ENCODE assay signal across 32 cellular contexts in genomic region chr12:132384916-132385315, GRCh38. TPM values are rescaled to one million over a fixed set of nuclear protein-coding genes. Genes with fewer than 3 reads are reported as not detected.
"Had no signal": no experiment of that assay in that cellular context is flagged by ENCODE, and none has a peak within 500 bp of the region (broad histone marks: within the 10 kb centered on the region; RNA-seq: fewer than 3 reads in every experiment).

No MANE protein-coding gene starts in this region.

- H3K4me1 ChIP-seq: adrenal gland, body of pancreas, colonic mucosa, esophagus squamous epithelium, right lobe of liver, upper lobe of left lung had no signal

- ATAC-seq: body of pancreas; naive thymus-derived CD4-positive, alpha-beta T cell; right lobe of liver; stimulated activated memory B cell treated with anti-CD40 and anti-IgM and Interleukin-4, amounts not matched to agents 10 μg/mL and 1 μg/mL and 100 μg/mL, for 72 hours; stimulated activated naive CD8-positive, alpha-beta T cell treated with anti-CD3 and anti-CD28 coated beads, Interleukin-15, amount 100 ng/mL, for 72 hours had no signal

- H3K9me3 Mint-ChIP-seq: activated CD4-positive, alpha-beta memory T cell treated with anti-CD3 and anti-CD28 coated beads for 36 hours; activated CD4-positive, alpha-beta T cell treated with anti-CD3 and anti-CD28 coated beads, Interleukin-2, amount 10 ng/mL, durations not matched to agents 24 days and 14 days; activated naive CD4-positive, alpha-beta T cell treated with anti-CD3 and anti-CD28 coated beads for 36 hours; activated naive CD8-positive, alpha-beta T cell treated with anti-CD3 and anti-CD28 coated beads for 36 hours; activated T-helper 1 cell treated with anti-CD3 and anti-CD28 coated beads, Interleukin-12 subunit alpha, Interleukin-12 subunit beta, Interleukin-2, Interleukin-4 antibody, amounts not matched to agents 30 ng/mL and 10 ng/mL and 1 ng/mL, durations not matched to agents 14 hours and 24 hours and 36 hours; mesothelial cell of epicardium; naive thymus-derived CD4-positive, alpha-beta T cell; neural crest cell; stimulated activated memory B cell treated with anti-CD40 and anti-IgM and Interleukin-4, amounts not matched to agents 10 μg/mL and 1 μg/mL and 100 μg/mL, for 72 hours; stimulated activated naive CD8-positive, alpha-beta T cell treated with anti-CD3 and anti-CD28 coated beads, Interleukin-15, amount 100 ng/mL, for 72 hours; T-helper 1 cell treated with Interleukin-12 subunit alpha and Interleukin-12 subunit beta and Interleukin-4 antibody, amounts not matched to agents 30 μg/mL and 1 μg/mL, for 36 hours had no signal

- H3K4me3 ChIP-seq: adrenal gland, body of pancreas, colonic mucosa, esophagus squamous epithelium, right lobe of liver, upper lobe of left lung had no signal

- DNase-seq: activated CD4-positive, alpha-beta memory T cell treated with anti-CD3 and anti-CD28 coated beads for 36 hours; activated CD4-positive, alpha-beta T cell treated with anti-CD3 and anti-CD28 coated beads, Interleukin-2, amount 10 ng/mL, durations not matched to agents 24 days and 14 days; activated CD4-positive, CD25-positive, alpha-beta regulatory T cell treated with anti-CD3 and anti-CD28 coated beads, Interleukin-2, amount 50 U/mL, for 72 hours; activated CD8-positive, alpha-beta memory T cell treated with anti-CD3 and anti-CD28 coated beads, Interleukin-2, amount 50 U/mL, for 4 hours; activated effector memory CD4-positive, alpha-beta T cell treated with anti-CD3 and anti-CD28 coated beads, Interleukin-2, amount 50 U/mL, for 16 hours; activated naive CD4-positive, alpha-beta T cell treated with anti-CD3 and anti-CD28 coated beads for 36 hours; activated naive CD8-positive, alpha-beta T cell treated with anti-CD3 and anti-CD28 coated beads for 36 hours; activated T-cell treated with anti-CD3 and anti-CD28 coated beads, Interleukin-2, amount 50 U/mL, for 1 hour; aorta; body of pancreas; colonic mucosa; effector CD8-positive, alpha-beta T cell; esophagus squamous epithelium; naive thymus-derived CD4-positive, alpha-beta T cell; occipital lobe; right lobe of liver; small intestine; stimulated activated CD4-positive, alpha-beta T cell treated with anti-CD3 and anti-CD28 coated beads, Interleukin-1b, Interleukin-23, amount 100 ng/mL, for 48 hours; stimulated activated CD4-positive, alpha-beta T cell treated with anti-CD3 and anti-CD28 coated beads, Interleukin-4, amount 100 ng/mL, for 4 hours; stimulated activated CD8-positive, alpha-beta memory T cell treated with anti-CD3 and anti-CD28 coated beads, Interleukin-4, amount 100 ng/mL, for 48 hours; stimulated activated naive CD8-positive, alpha-beta T cell treated with anti-CD3 and anti-CD28 coated beads, Interleukin-15, amount 100 ng/mL, for 72 hours; substantia nigra; T-helper 9 cell; upper lobe of left lung had no signal

- H3K27ac ChIP-seq: adrenal gland, body of pancreas, colonic mucosa, epithelial cell of prostate, esophagus squamous epithelium, right lobe of liver, upper lobe of left lung had no signal

- H3K4me1 Mint-ChIP-seq: activated CD4-positive, alpha-beta T cell treated with anti-CD3 and anti-CD28 coated beads, Interleukin-2, amount 10 ng/mL, durations not matched to agents 24 days and 14 days; activated naive CD8-positive, alpha-beta T cell treated with anti-CD3 and anti-CD28 coated beads for 36 hours; neural crest cell; stimulated activated memory B cell treated with anti-CD40 and anti-IgM and Interleukin-4, amounts not matched to agents 10 μg/mL and 1 μg/mL and 100 μg/mL, for 72 hours; stimulated activated naive CD8-positive, alpha-beta T cell treated with anti-CD3 and anti-CD28 coated beads, Interleukin-15, amount 100 ng/mL, for 72 hours had no signal

- H3K9me3 ChIP-seq: adrenal gland, body of pancreas, colonic mucosa, esophagus squamous epithelium, right lobe of liver, upper lobe of left lung had no signal

- H3K27me3 ChIP-seq: colonic mucosa, right lobe of liver had no signal

- H3K36me3 Mint-ChIP-seq: activated CD4-positive, alpha-beta memory T cell treated with anti-CD3 and anti-CD28 coated beads for 36 hours; activated naive CD8-positive, alpha-beta T cell treated with anti-CD3 and anti-CD28 coated beads for 36 hours; mesothelial cell of epicardium; naive thymus-derived CD4-positive, alpha-beta T cell; stimulated activated memory B cell treated with anti-CD40 and anti-IgM and Interleukin-4, amounts not matched to agents 10 μg/mL and 1 μg/mL and 100 μg/mL, for 72 hours had no signal

- H3K36me3 ChIP-seq: adrenal gland, colonic mucosa, esophagus squamous epithelium, right lobe of liver, upper lobe of left lung had no signal

- H3K27ac Mint-ChIP-seq: activated CD4-positive, alpha-beta memory T cell treated with anti-CD3 and anti-CD28 coated beads for 36 hours; activated CD4-positive, alpha-beta T cell treated with anti-CD3 and anti-CD28 coated beads, Interleukin-2, amount 10 ng/mL, durations not matched to agents 24 days and 14 days; activated naive CD4-positive, alpha-beta T cell treated with anti-CD3 and anti-CD28 coated beads for 36 hours; activated naive CD8-positive, alpha-beta T cell treated with anti-CD3 and anti-CD28 coated beads for 36 hours; activated T-helper 1 cell treated with anti-CD3 and anti-CD28 coated beads, Interleukin-12 subunit alpha, Interleukin-12 subunit beta, Interleukin-2, Interleukin-4 antibody, amounts not matched to agents 30 ng/mL and 10 ng/mL and 1 ng/mL, durations not matched to agents 14 hours and 24 hours and 36 hours; mesothelial cell of epicardium; naive thymus-derived CD4-positive, alpha-beta T cell; stimulated activated memory B cell treated with anti-CD40 and anti-IgM and Interleukin-4, amounts not matched to agents 10 μg/mL and 1 μg/mL and 100 μg/mL, for 72 hours; stimulated activated naive CD8-positive, alpha-beta T cell treated with anti-CD3 and anti-CD28 coated beads, Interleukin-15, amount 100 ng/mL, for 72 hours; T-helper 1 cell treated with Interleukin-12 subunit alpha and Interleukin-12 subunit beta and Interleukin-4 antibody, amounts not matched to agents 30 μg/mL and 1 μg/mL, for 36 hours had no signal

- H3K4me3 Mint-ChIP-seq: activated CD4-positive, alpha-beta memory T cell treated with anti-CD3 and anti-CD28 coated beads for 36 hours; activated CD4-positive, alpha-beta T cell treated with anti-CD3 and anti-CD28 coated beads, Interleukin-2, amount 10 ng/mL, durations not matched to agents 24 days and 14 days; activated naive CD4-positive, alpha-beta T cell treated with anti-CD3 and anti-CD28 coated beads for 36 hours; activated naive CD8-positive, alpha-beta T cell treated with anti-CD3 and anti-CD28 coated beads for 36 hours; activated T-helper 1 cell treated with anti-CD3 and anti-CD28 coated beads, Interleukin-12 subunit alpha, Interleukin-12 subunit beta, Interleukin-2, Interleukin-4 antibody, amounts not matched to agents 30 ng/mL and 10 ng/mL and 1 ng/mL, durations not matched to agents 14 hours and 24 hours and 36 hours; mesothelial cell of epicardium; naive thymus-derived CD4-positive, alpha-beta T cell; neural crest cell; stimulated activated memory B cell treated with anti-CD40 and anti-IgM and Interleukin-4, amounts not matched to agents 10 μg/mL and 1 μg/mL and 100 μg/mL, for 72 hours; stimulated activated naive CD8-positive, alpha-beta T cell treated with anti-CD3 and anti-CD28 coated beads, Interleukin-15, amount 100 ng/mL, for 72 hours; T-helper 1 cell treated with Interleukin-12 subunit alpha and Interleukin-12 subunit beta and Interleukin-4 antibody, amounts not matched to agents 30 μg/mL and 1 μg/mL, for 36 hours had no signal

RNA-seq across cellular contexts. Expression of gene GALNT9, which starts 55.5 kb away (rescaled TPM):
- total RNA-seq: activated CD4-positive, alpha-beta T cell treated with anti-CD3 and anti-CD28 coated beads, Interleukin-2, amount 10 ng/mL, durations not matched to agents 24 days and 14 days; activated CD8-positive, alpha-beta memory T cell treated with anti-CD3 and anti-CD28 coated beads for 36 hours; activated naive CD8-positive, alpha-beta T cell treated with anti-CD3 and anti-CD28 coated beads for 36 hours; activated T-helper 1 cell treated with anti-CD3 and anti-CD28 coated beads, Interleukin-12 subunit alpha, Interleukin-12 subunit beta, Interleukin-2, Interleukin-4 antibody, amounts not matched to agents 30 ng/mL and 10 ng/mL and 1 ng/mL, durations not matched to agents 14 hours and 24 hours and 36 hours; body of pancreas; esophagus squamous epithelium; naive thymus-derived CD4-positive, alpha-beta T cell; right lobe of liver had no signal
- polyA plus RNA-seq: aorta; naive thymus-derived CD4-positive, alpha-beta T cell had no signal
